Comparison of ENCODE assay signal across 20 cellular contexts in the genomic region with DNA sequence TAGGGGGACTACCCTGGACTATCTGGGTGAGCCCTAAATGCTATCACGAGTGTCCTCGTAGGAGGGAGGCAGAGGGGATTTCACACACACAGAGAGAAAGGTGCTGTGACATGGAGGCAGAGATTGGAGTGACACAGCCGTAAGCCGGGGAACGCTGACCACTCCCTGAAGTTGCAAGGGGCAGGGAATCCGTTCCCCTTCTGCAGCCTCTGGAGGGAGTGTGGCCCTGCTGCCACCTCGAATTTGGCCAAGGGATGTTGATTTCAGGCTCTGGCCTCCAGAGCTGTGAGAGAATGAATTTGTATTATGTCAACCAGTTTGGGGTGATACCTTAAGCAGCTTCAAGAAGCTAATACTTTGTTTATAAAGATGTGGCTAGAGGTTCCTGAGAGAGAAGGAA.
A peak's percentile ranks its signal among the peaks of the same experiment; 100 is the strongest.
DNase-seq lines count a peak whose midpoint lies in the region; ATAC-seq and TF ChIP-seq lines count a peak whose summit lies in the region.
"Had no signal": no experiment of that assay in that cellular context is flagged by ENCODE, and none has a peak within 500 bp of the region (broad histone marks: within the 10 kb centered on the region; RNA-seq: fewer than 3 reads in every experiment).

No MANE protein-coding gene starts in this region.

- H3K36me3 Mint-ChIP-seq in GM23338 (ENCODE audit: low read depth) (no peaks in the 10 kb centered on the region), HFFc6 (ENCODE audit: low read depth) (no peaks in the 10 kb centered on the region)
- H3K36me3 Mint-ChIP-seq: CD8-positive, alpha-beta T cell; IgD-negative memory B cell had no signal

- no peaks in the 10 kb centered on the region for H3F3A ChIP-seq in GM23338 (replicated peaks; ENCODE audit: low read depth)

- no peak overlapping the region for H2AFZ ChIP-seq in GM23338

- H3K4me3 ChIP-seq in heart right ventricle (no peak overlapping the region), GM23338 (no peak overlapping the region), spleen (no peak overlapping the region)
- H3K4me3 ChIP-seq: BLaER1 treated with 17β-estradiol and CSF1 and Interleukin-3, amounts not matched to agents 10 nM and 100 nM; GM12878 had no signal

- intact Hi-C loops in heart right ventricle (cut with DNase I) (loop anchor here in 2 of 10 donors (10.0 kb wide), 2 partner anchors 218 to 228 kb away; no protein-coding TSS in a partner anchor), left ventricle myocardium superior (cut with micrococcal nuclease) (no loop called here), spleen (cut with DNase I; ENCODE audit: low total_unique reads) (no loop called here)

- H3K27me3 ChIP-seq in heart right ventricle = peaks cover 0 to 11% (median 3%) of the 10 kb centered on the region in 7 donors
- H3K27me3 ChIP-seq in GM23338 (ENCODE audit: insufficient read depth) = no peaks in the 10 kb centered on the region
- H3K27me3 ChIP-seq in spleen (replicated peaks in 1 of 7) = peaks cover 0 to 57% (median 5%) of the 10 kb centered on the region in 7 donors
- H3K27me3 ChIP-seq: BLaER1 treated with 17β-estradiol and CSF1 and Interleukin-3, amounts not matched to agents 10 nM and 100 nM had no signal

- H3K4me1 ChIP-seq in heart right ventricle = peaks cover 0 to 33% (median 17%) of the 10 kb centered on the region in 9 donors
- H3K4me1 ChIP-seq in GM23338 (ENCODE audit: insufficient read depth) = no peaks in the 10 kb centered on the region
- H3K4me1 ChIP-seq in spleen = no peaks in the 10 kb centered on the region
- H3K4me1 ChIP-seq: Caco-2 had no signal

- no peaks in the 10 kb centered on the region; the same call in 2 of the 3 replicates for H3K4me1 Mint-ChIP-seq in GM23338
- peaks cover 8% of the 10 kb centered on the region for H3K4me1 Mint-ChIP-seq in HFFc6 (ENCODE audit: low read depth)
- H3K4me1 Mint-ChIP-seq: IgD-negative memory B cell had no signal

- ATAC-seq in heart right ventricle (no peak), left ventricle myocardium superior (no peak), GM23338 (peak; percentile 41; the same call in 2 of the 3 replicates)
- ATAC-seq: CD8-positive, alpha-beta T cell; GM12878 had no signal

- 25 to 34% methylated on average over 7 of the region's 7 CpGs for whole genome bisulfite sequencing in heart right ventricle, 2 donors
- WGBS in spleen, 5 donors = 47 to 56% (median 50%) methylated on average over 7 of the region's 7 CpGs

- H4K20me1 ChIP-seq in GM23338 (replicated peaks; ENCODE audit: insufficient read depth) = no peaks in the 10 kb centered on the region
- H4K20me1 ChIP-seq: BLaER1 treated with 17β-estradiol and CSF1 and Interleukin-3, amounts not matched to agents 10 nM and 100 nM had no signal

- H3K79me2 ChIP-seq in GM23338 (replicated peaks; ENCODE audit: insufficient read depth) = no peaks in the 10 kb centered on the region

- DNase-seq in heart right ventricle (no peak), left ventricle myocardium superior (no peak), GM23338 (ENCODE audit: low spot score) (no peak), ecto neural progenitor cell (ENCODE audit: low spot score) (peak; percentile 39), spleen (peak; percentile 9), NCI-H524 treated with DMSO at 0.1 percent for 48 hours (lab: John Stamatoyannopoulos, UW) (no peak), HFFc6 (no peak)
- DNase-seq: Caco-2; CD8-positive, alpha-beta T cell; GOT3; HCEC 1CT; MM.1S; NCI-H526; NCI-H82; SHP77 treated with DMSO at 0.1 percent for 48 hours had no signal

- H3K27ac Mint-ChIP-seq in GM23338 (no peak overlapping the region), HFFc6 (no peak overlapping the region)
- H3K27ac Mint-ChIP-seq: CD8-positive, alpha-beta T cell; IgD-negative memory B cell had no signal

- no peak overlapping the region for H3K4me3 Mint-ChIP-seq in GM23338
- H3K4me3 Mint-ChIP-seq in HFFc6 = no peak overlapping the region
- H3K4me3 Mint-ChIP-seq: CD8-positive, alpha-beta T cell had no signal

- H3K9me3 ChIP-seq in heart right ventricle (no peaks in the 10 kb centered on the region), spleen (no peaks in the 10 kb centered on the region)
- H3K9me3 ChIP-seq: BLaER1 treated with 17β-estradiol and CSF1 and Interleukin-3, amounts not matched to agents 10 nM and 100 nM; Caco-2 had no signal

- TF ChIP-seq POLR2A in spleen (IDR thresholded peaks at IDR 0.05) = no peak

- no peaks in the 10 kb centered on the region for H3K9me2 ChIP-seq in GM23338 (ENCODE audit: insufficient read depth)

- H3K27ac ChIP-seq in heart right ventricle (peak overlapping the region in 8 of 10 donors; percentile 1 to 84 (median 54)), GM23338 (ENCODE audit: low read depth) (no peak overlapping the region), spleen (no peak overlapping the region)
- H3K27ac ChIP-seq: BLaER1 treated with 17β-estradiol and CSF1 and Interleukin-3, amounts not matched to agents 10 nM and 100 nM; HL-60; KMS-11 had no signal

- H3K27me3 Mint-ChIP-seq in GM23338 (ENCODE audit: insufficient read depth, low read depth, poor library complexity) = peaks cover 11% of the 10 kb centered on the region
- peaks cover 45% of the 10 kb centered on the region for H3K27me3 Mint-ChIP-seq in HFFc6 (ENCODE audit: insufficient read depth)

- no peaks in the 10 kb centered on the region for H3K36me3 ChIP-seq in heart right ventricle
- H3K36me3 ChIP-seq in GM23338 (ENCODE audit: insufficient read depth) = no peaks in the 10 kb centered on the region
- no peaks in the 10 kb centered on the region for H3K36me3 ChIP-seq in spleen
- H3K36me3 ChIP-seq: BLaER1 treated with 17β-estradiol and CSF1 and Interleukin-3, amounts not matched to agents 10 nM and 100 nM had no signal

- no peaks in the 10 kb centered on the region for H3K9me3 Mint-ChIP-seq in GM23338
- no peaks in the 10 kb centered on the region for H3K9me3 Mint-ChIP-seq in HFFc6
- H3K9me3 Mint-ChIP-seq: CD8-positive, alpha-beta T cell had no signal

- H3K4me2 ChIP-seq in GM23338 = no peak overlapping the region
- H3K4me2 ChIP-seq: BLaER1 treated with 17β-estradiol and CSF1 and Interleukin-3, amounts not matched to agents 10 nM and 100 nM; KMS-11 had no signal

- TF ChIP-seq CTCF in heart right ventricle (IDR thresholded peaks at IDR 0.05) (no peak), GM23338 (conservative IDR thresholded peaks at IDR 0.05; ENCODE audit: low read depth in 2 of 2) (no peak), spleen (IDR thresholded peaks at IDR 0.05 in 8 of 11, conservative IDR thresholded peaks at IDR 0.05 in 3 of 11) (no peak), HFFc6 (IDR thresholded peaks at IDR 0.05) (no peak)

TF ChIP-seq in GM23338, 12 proteins besides CTCF, POLR2A, EP300 and RAD21:
- TF ChIP-seq EZH2phosphoT487 (IDR thresholded peaks at IDR 0.05; ENCODE audit: unreplicated experiment) = no peak
- no peak for TF ChIP-seq CREB1 (CRISPR knock-in tag; IDR thresholded peaks at IDR 0.05; ENCODE audit: low read depth)
- no peak for TF ChIP-seq STAT1 (IDR thresholded peaks at IDR 0.05; ENCODE audit: unreplicated experiment)

Comparison
In these comparisons a context has a peak if more than half of its experiments do, and no peak if none do; other contexts are left out.
1. DNase-seq: peak in ecto neural progenitor cell (single experiment) and spleen (single experiment); none in heart right ventricle (0 of 2), left ventricle myocardium superior (single experiment), GM23338 (single experiment), NCI-H524 treated with DMSO at 0.1 percent for 48 hours (single experiment) and HFFc6 (single experiment).
2. H3K27ac ChIP-seq: peak in heart right ventricle (8 of 10); none in GM23338 (single experiment) and spleen (0 of 8).